ENCODE assay signal across 9 cellular contexts in the genomic region with DNA sequence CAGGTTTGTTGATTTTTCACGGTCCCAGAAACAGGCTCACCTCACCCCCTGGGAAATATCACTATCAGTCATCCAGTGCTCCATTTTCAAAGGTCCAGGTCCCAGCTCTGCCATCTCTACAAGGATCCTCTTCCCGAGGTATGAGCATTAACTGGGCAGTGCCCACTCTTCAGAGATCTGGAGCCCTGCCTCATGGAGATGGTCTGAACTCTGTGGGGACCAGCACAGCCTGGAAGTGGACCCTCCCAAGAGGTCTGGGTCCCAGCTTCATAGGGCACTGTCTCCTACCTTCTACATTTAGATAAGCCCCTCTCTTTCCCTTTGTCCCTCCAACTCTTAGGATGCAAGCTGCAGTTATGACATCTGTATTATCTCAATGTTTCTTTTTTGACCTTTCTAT. TPM values are rescaled to one million over a fixed set of nuclear protein-coding genes. Genes with fewer than 3 reads are reported as not detected.
"Had no signal": no experiment of that assay in that cellular context is flagged by ENCODE, and none has a peak within 500 bp of the region (broad histone marks: within the 10 kb centered on the region; RNA-seq: fewer than 3 reads in every experiment).

No MANE protein-coding gene starts in this region.

- H3K27ac Mint-ChIP-seq: HFFc6 had no signal

- H2AFZ ChIP-seq: GM23248 had no signal

- ATAC-seq: HepG2, K562 had no signal

- H3K4me1 ChIP-seq: HAP-1 had no signal

- H3K27ac ChIP-seq: GM23248, HL-60 had no signal

- H3K9ac ChIP-seq: GM23248 had no signal

- H3K36me3 ChIP-seq: HAP-1 had no signal

- H3K9me3 ChIP-seq: HAP-1 had no signal

- H3K4me3 Mint-ChIP-seq: HFFc6 had no signal

- H3K4me3 ChIP-seq: GM23248, HAP-1, K562 had no signal

- H3K9me3 Mint-ChIP-seq: HFFc6 had no signal

- DNase-seq: GM23248, GOT3, H7, HFFc6, KG1 had no signal

RNA-seq across cellular contexts. Expression of a gene that starts 15.7 kb away (rescaled TPM):
- total RNA-seq: HepG2, K562 had no signal
- polyA plus RNA-seq: HepG2, K562 had no signal
